Comparison of ENCODE assay signal across 8 cellular contexts in the genomic region with DNA sequence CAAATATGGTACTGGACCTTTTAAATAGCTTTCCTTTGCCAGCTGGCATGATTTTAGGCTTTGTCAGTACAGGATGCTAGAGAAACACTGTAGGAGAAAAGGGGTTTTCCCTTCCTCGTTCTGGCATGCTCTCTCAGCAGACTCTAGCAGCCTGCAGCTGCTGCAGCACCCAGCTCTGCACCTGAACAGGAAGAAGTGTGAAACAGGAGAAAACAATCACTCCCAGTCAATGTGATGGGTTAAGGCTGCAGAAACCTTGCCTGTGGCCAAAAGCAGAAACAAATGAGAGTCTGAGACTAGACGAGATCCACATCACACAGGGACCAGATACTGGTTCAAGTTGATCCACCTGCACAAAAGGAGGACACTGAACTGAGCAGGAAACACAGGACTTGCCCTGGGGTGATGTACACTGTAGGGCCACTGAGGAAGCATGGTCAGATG. TPM values are rescaled to one million over a fixed set of nuclear protein-coding genes. Genes with fewer than 3 reads are reported as not detected.
A peak's percentile ranks its signal among the peaks of the same experiment; 100 is the strongest.
DNase-seq lines count a peak whose midpoint lies in the region; ATAC-seq and TF ChIP-seq lines count a peak whose summit lies in the region.

No MANE protein-coding gene starts in this region.

- DNase-seq in NCI-H2196 (lab: John Stamatoyannopoulos, UW; ENCODE audit: unreplicated experiment) (peak; percentile 95), mucosa of gallbladder (ENCODE audit: low spot score) (peak; percentile 88), mesothelial cell of epicardium (ENCODE audit: low spot score in 2 of 2, unreplicated experiment in 2 of 2) (no peak), brain microvascular endothelial cell (no peak)
- DNase-seq in activated effector memory CD4-positive, alpha-beta T cell treated with anti-CD3 and anti-CD28 coated beads, Interleukin-2, amount 50 U/mL, for 16 hours: peak; percentile 78

- no peak for TF ChIP-seq CTCF in mesothelial cell of epicardium (IDR thresholded peaks at IDR 0.05; ENCODE audit: unreplicated experiment)
- no peak for TF ChIP-seq CTCF in brain microvascular endothelial cell (IDR thresholded peaks at IDR 0.05; ENCODE audit: low read depth, low read length, missing control alignments)

- ATAC-seq in GM18858 (IDR thresholded peaks at IDR 0.05; ENCODE audit: unreplicated experiment) (peak; percentile 87), HG02610 (IDR thresholded peaks at IDR 0.05; ENCODE audit: unreplicated experiment) (peak; percentile 93), HG03135 (IDR thresholded peaks at IDR 0.05; ENCODE audit: unreplicated experiment) (no peak)

- H3K9me3 Mint-ChIP-seq in mesothelial cell of epicardium: no peaks in the 10 kb centered on the region

- H3K27ac ChIP-seq in brain microvascular endothelial cell: no peak overlapping the region

- peaks cover 2% of the 10 kb centered on the region for H3K4me1 Mint-ChIP-seq in mesothelial cell of epicardium

- in situ Hi-C loops in brain microvascular endothelial cell (cut with HindIII; ENCODE audit: low pct_ligation_motif_present, low sequenced_read_pairs): loop anchor here (25.0 kb wide), 1 partner anchor 194 kb away; the partner anchor contains the start of gene DENND2D

- H3K36me3 ChIP-seq in brain microvascular endothelial cell (replicated peaks): no peaks in the 10 kb centered on the region

- no peak overlapping the region for H3K27ac Mint-ChIP-seq in mesothelial cell of epicardium

- H3K4me3 ChIP-seq in brain microvascular endothelial cell (ENCODE audit: low read depth, low read length): no peak overlapping the region

- peaks cover 8% of the 10 kb centered on the region for H3K27me3 Mint-ChIP-seq in mesothelial cell of epicardium (ENCODE audit: low read depth)

- H3K4me3 Mint-ChIP-seq in mesothelial cell of epicardium: no peak overlapping the region

- no peaks in the 10 kb centered on the region for H3K36me3 Mint-ChIP-seq in mesothelial cell of epicardium

- H3K27me3 ChIP-seq in brain microvascular endothelial cell (replicated peaks): peaks cover 3% of the 10 kb centered on the region

RNA-seq across cellular contexts. Expression of gene OVGP1, which starts 21.2 kb away (rescaled TPM):
- total RNA-seq in mucosa of gallbladder (1.2 TPM), mesothelial cell of epicardium (2.7 to 3.6 TPM (median 2.9 TPM) in 3 replicates)

RNA-seq across cellular contexts. Expression of gene WDR77, which starts 42.7 kb away (rescaled TPM):
- total RNA-seq in mucosa of gallbladder (25.6 TPM), mesothelial cell of epicardium (29.1 to 32.6 TPM (median 32.6 TPM) in 3 replicates)

RNA-seq across cellular contexts. Expression of gene ATP5PB, which starts 42.9 kb away (rescaled TPM):
- total RNA-seq in mucosa of gallbladder (192 TPM), mesothelial cell of epicardium (155 to 162 TPM (median 156 TPM) in 3 replicates)

Comparison
In these comparisons a context has a peak if more than half of its experiments do, and no peak if none do; other contexts are left out.
1. DNase-seq: peak in NCI-H2196 (single experiment), activated effector memory CD4-positive, alpha-beta T cell treated with anti-CD3 and anti-CD28 coated beads, Interleukin-2, amount 50 U/mL, for 16 hours (single experiment) and mucosa of gallbladder (single experiment); none in mesothelial cell of epicardium (0 of 2) and brain microvascular endothelial cell (single experiment).